ENCODE assay signal across 8 cellular contexts in genomic region chr3:47380026-47380600, GRCh38. TPM values are rescaled to one million over a fixed set of nuclear protein-coding genes. Genes with fewer than 3 reads are reported as not detected.
DNase-seq lines count a peak whose midpoint lies in the region; ATAC-seq and TF ChIP-seq lines count a peak whose summit lies in the region.

No MANE protein-coding gene starts in this region.

- no peak for ATAC-seq in natural killer cell treated with Interleukin-12 subunit alpha and Interleukin-12 subunit beta and Interleukin-15 and Interleukin-18, amount 100 ng/mL, for 72 hours
- ATAC-seq in GM19351 (IDR thresholded peaks at IDR 0.05; ENCODE audit: unreplicated experiment) (no peak), GM19452 (IDR thresholded peaks at IDR 0.05; ENCODE audit: unreplicated experiment) (no peak)

- peak overlapping the region; percentile 99 for H3K4me3 Mint-ChIP-seq in natural killer cell treated with Interleukin-12 subunit alpha and Interleukin-12 subunit beta and Interleukin-15 and Interleukin-18, amount 100 ng/mL, for 72 hours

- no peaks in the 10 kb centered on the region for H3K9me3 Mint-ChIP-seq in natural killer cell treated with Interleukin-12 subunit alpha and Interleukin-12 subunit beta and Interleukin-15 and Interleukin-18, amount 100 ng/mL, for 72 hours

- H3K27ac Mint-ChIP-seq in natural killer cell treated with Interleukin-12 subunit alpha and Interleukin-12 subunit beta and Interleukin-15 and Interleukin-18, amount 100 ng/mL, for 72 hours: peak overlapping the region; percentile 98 to 99

- DNase-seq in GM12865 (ENCODE audit: low read depth) (peak; percentile 35), dermis blood vessel endothelial cell (peak; percentile 12), NCI-H2029 (lab: John Stamatoyannopoulos, UW) (no peak), dedifferentiated amniotic fluid mesenchymal stem cell (ENCODE audit: extremely low spot score) (no peak)
- no peak for DNase-seq in Jurkat, Clone E6-1 (ENCODE audit: low read depth, low spot score)
- no peak for DNase-seq in natural killer cell treated with Interleukin-12 subunit alpha and Interleukin-12 subunit beta and Interleukin-15 and Interleukin-18, amount 100 ng/mL, for 72 hours (ENCODE audit: low spot score)

- peak overlapping the region; percentile 71 for H3K4me3 ChIP-seq in GM12865 (ENCODE audit: low read depth, low read length)
- H3K4me3 ChIP-seq in Jurkat, Clone E6-1 (ENCODE audit: low read length): peak overlapping the region; percentile 93

- H3K36me3 Mint-ChIP-seq in natural killer cell treated with Interleukin-12 subunit alpha and Interleukin-12 subunit beta and Interleukin-15 and Interleukin-18, amount 100 ng/mL, for 72 hours: peaks cover 9% of the 10 kb centered on the region

- TF ChIP-seq CTCF in GM12865 (IDR thresholded peaks at IDR 0.05; ENCODE audit: insufficient read depth, low read depth, low read length, missing control alignments): no peak

- peaks cover 0 to 5% of the 10 kb centered on the region in 2 donors for H3K27me3 Mint-ChIP-seq in natural killer cell treated with Interleukin-12 subunit alpha and Interleukin-12 subunit beta and Interleukin-15 and Interleukin-18, amount 100 ng/mL, for 72 hours

- peaks cover 32 to 45% of the 10 kb centered on the region in 2 donors for H3K4me1 Mint-ChIP-seq in natural killer cell treated with Interleukin-12 subunit alpha and Interleukin-12 subunit beta and Interleukin-15 and Interleukin-18, amount 100 ng/mL, for 72 hours (ENCODE audit: low read depth in 2 of 2)

RNA-seq across cellular contexts. Expression of gene PTPN23, which starts 0.7 kb away (rescaled TPM):
- 22.3 TPM for polyA plus RNA-seq in Jurkat, Clone E6-1 (2012; ENCODE audit: insufficient read depth, insufficient read length)
- 21.4 and 41.4 TPM in 2 replicates for total RNA-seq in dermis blood vessel endothelial cell
- total RNA-seq in natural killer cell treated with Interleukin-12 subunit alpha and Interleukin-12 subunit beta and Interleukin-15 and Interleukin-18, amount 100 ng/mL, for 72 hours: 10 to 100 TPM; 30.5 to 45.3 TPM

Comparison
In these comparisons a context has a peak if more than half of its experiments do, and no peak if none do; other contexts are left out.
1. DNase-seq: peak in GM12865 (single experiment) and dermis blood vessel endothelial cell (single experiment); none in Jurkat, Clone E6-1 (single experiment), natural killer cell treated with Interleukin-12 subunit alpha and Interleukin-12 subunit beta and Interleukin-15 and Interleukin-18, amount 100 ng/mL, for 72 hours (single experiment), NCI-H2029 (single experiment) and dedifferentiated amniotic fluid mesenchymal stem cell (single experiment).